Comparison of ENCODE assay signal across 18 cellular contexts in genomic region chr13:49561064-49561410, GRCh38. TPM values are rescaled to one million over a fixed set of nuclear protein-coding genes. Genes with fewer than 3 reads are reported as not detected.
DNase-seq lines count a peak whose midpoint lies in the region; ATAC-seq and TF ChIP-seq lines count a peak whose summit lies in the region.
"Had no signal": no experiment of that assay in that cellular context is flagged by ENCODE, and none has a peak within 500 bp of the region (broad histone marks: within the 10 kb centered on the region; RNA-seq: fewer than 3 reads in every experiment).

No MANE protein-coding gene starts in this region.

- 35% methylated on average over 3 of the region's 3 CpGs for WGBS in right cardiac atrium

- intact Hi-C loops in Right ventricle myocardium inferior (cut with DNase I) (no loop called here), cardiac septum (cut with DNase I) (no loop called here), right cardiac atrium (cut with DNase I) (no loop called here), mucosa of descending colon (cut with DNase I, micrococcal nuclease) (no loop called here)

- no peaks in the 10 kb centered on the region for H3K9me3 ChIP-seq in right cardiac atrium (ENCODE audit: control insufficient read depth, low read length)
- H3K9me3 ChIP-seq in mucosa of descending colon, result no peaks in the 10 kb centered on the region
- H3K9me3 ChIP-seq: ascending aorta, MG63 had no signal

- CTCF ChIA-PET in RWPE1 (lab: Yijun Ruan, JAX), result interaction anchor here (1.3 to 1.5 kb wide), 2 partner anchors 41 to 46 kb away, joined by 3 to 5 read pairs; no protein-coding TSS in a partner anchor

- no peaks in the 10 kb centered on the region for H3K36me3 ChIP-seq in mucosa of descending colon (ENCODE audit: low read depth)

- peaks cover 5 to 63% (median 37%) of the 10 kb centered on the region in 3 donors for H3K36me3 Mint-ChIP-seq in naive thymus-derived CD8-positive, alpha-beta T cell

- H3K4me3 ChIP-seq in right cardiac atrium (ENCODE audit: low read length), result no peak overlapping the region
- no peak overlapping the region for H3K4me3 ChIP-seq in mucosa of descending colon
- H3K4me3 ChIP-seq: ascending aorta, MG63 had no signal

- H3K4me3 Mint-ChIP-seq in naive thymus-derived CD8-positive, alpha-beta T cell, result peak overlapping the region in 3 of 10 donors; percentile 5 to 37 (median 10)
- H3K4me3 Mint-ChIP-seq: CD4-positive, alpha-beta T cell; dendritic cell treated with granulocyte-macrophage colony-stimulating factor and Interleukin-4, amounts not matched to agents 40 ng/mL and 50 ng/mL, for 4 days; natural killer cell had no signal

- H3K27ac ChIP-seq in right cardiac atrium (ENCODE audit: low read length) (peak overlapping the region; percentile 57), RWPE1 (no peak overlapping the region)

- H3K27me3 Mint-ChIP-seq in naive thymus-derived CD8-positive, alpha-beta T cell, result no peaks in the 10 kb centered on the region
- H3K27me3 Mint-ChIP-seq: CD4-positive, alpha-beta T cell; dendritic cell treated with granulocyte-macrophage colony-stimulating factor and Interleukin-4, amounts not matched to agents 40 ng/mL and 50 ng/mL, for 4 days had no signal

- ATAC-seq in Right ventricle myocardium inferior (peak; percentile 91), right cardiac atrium (peak; percentile 91 to 93), mucosa of descending colon (peak; percentile 48), HG03097 (IDR thresholded peaks at IDR 0.05; ENCODE audit: low FRiP score, unreplicated experiment) (no peak)
- ATAC-seq in naive thymus-derived CD8-positive, alpha-beta T cell, result no peak
- ATAC-seq: Panc1, sciatic nerve had no signal

- H3K9me3 Mint-ChIP-seq in naive thymus-derived CD8-positive, alpha-beta T cell, result peaks cover 0 to 2% (median 0%) of the 10 kb centered on the region in 9 donors
- H3K9me3 Mint-ChIP-seq: CD4-positive, alpha-beta T cell; dendritic cell treated with granulocyte-macrophage colony-stimulating factor and Interleukin-4, amounts not matched to agents 40 ng/mL and 50 ng/mL, for 4 days had no signal

- peaks cover 2% of the 10 kb centered on the region for H3K4me1 ChIP-seq in right cardiac atrium (ENCODE audit: control insufficient read depth, insufficient read depth, low read length)
- H3K4me1 ChIP-seq in mucosa of descending colon (ENCODE audit: low read depth), result peaks cover 5% of the 10 kb centered on the region

- POLR2A ChIA-PET in RWPE1 (lab: Yijun Ruan, JAX; ENCODE audit: low non-redundant PET), result no interaction called here
- POLR2A ChIA-PET in naive thymus-derived CD8-positive, alpha-beta T cell (lab: Charles Lee), result no interaction called here

- H3K4me1 Mint-ChIP-seq in naive thymus-derived CD8-positive, alpha-beta T cell, result peaks cover 2 to 16% (median 10%) of the 10 kb centered on the region in 4 donors

- H3K27me3 ChIP-seq in right cardiac atrium (ENCODE audit: control insufficient read depth, insufficient read depth), result no peaks in the 10 kb centered on the region
- H3K27me3 ChIP-seq: ascending aorta, MG63 had no signal

- no peak for DNase-seq in Right ventricle myocardium inferior (ENCODE audit: missing footprints)
- DNase-seq in cardiac septum (ENCODE audit: low spot score), result no peak
- DNase-seq in right cardiac atrium, result peak in 2 of 3 donors; percentile 21 to 51
- no peak for DNase-seq in mucosa of descending colon
- no peak for DNase-seq in activated CD8-positive, alpha-beta memory T cell treated with anti-CD3 and anti-CD28 coated beads for 24 hours
- no peak for DNase-seq in RWPE1 (ENCODE audit: low spot score)
- DNase-seq in naive thymus-derived CD8-positive, alpha-beta T cell, result no peak
- DNase-seq: CD4-positive, alpha-beta T cell; MG63; natural killer cell; NCI-H2107; NCI-H748 treated with DMSO at 0.1 percent for 48 hours; stimulated activated CD8-positive, alpha-beta memory T cell treated with anti-CD3 and anti-CD28 coated beads, Interleukin-4, amount 100 ng/mL, for 48 hours had no signal

- no peak for TF ChIP-seq CTCF in mucosa of descending colon (IDR thresholded peaks at IDR 0.05)
- no peak for TF ChIP-seq CTCF in RWPE1 (conservative IDR thresholded peaks at IDR 0.05; ENCODE audit: low read depth)

- H3K27ac Mint-ChIP-seq in naive thymus-derived CD8-positive, alpha-beta T cell, result peak overlapping the region in 4 of 10 donors; percentile 22 to 58 (median 46)
- H3K27ac Mint-ChIP-seq: CD4-positive, alpha-beta T cell; dendritic cell treated with granulocyte-macrophage colony-stimulating factor and Interleukin-4, amounts not matched to agents 40 ng/mL and 50 ng/mL, for 4 days; natural killer cell had no signal

RNA-seq across cellular contexts. Expression of gene RCBTB1, which starts 24.3 kb away (rescaled TPM):
- total RNA-seq in Right ventricle myocardium inferior (22.3 TPM), cardiac septum (15.9 TPM), right cardiac atrium (10 to 100 TPM; 16.7 to 20.3 (median 19.0) TPM), mucosa of descending colon (10 to 100 TPM in 1 of 3 donors, 1 to 10 TPM in 2; 5.3 to 11.7 (median 6.7) TPM)
- polyA plus RNA-seq in right cardiac atrium, result 10.8 TPM
- total RNA-seq in naive thymus-derived CD8-positive, alpha-beta T cell, result 10 to 100 TPM; 23.4 to 27.0 TPM
- polyA plus RNA-seq in naive thymus-derived CD8-positive, alpha-beta T cell, result 1 to 10 TPM; 6.7 to 8.4 (median 7.9) TPM

Comparison
In these comparisons a context has a peak if more than half of its experiments do, and no peak if none do; other contexts are left out.
1. DNase-seq: peak in right cardiac atrium (2 of 3); none in Right ventricle myocardium inferior (single experiment), cardiac septum (single experiment), mucosa of descending colon (0 of 3), activated CD8-positive, alpha-beta memory T cell treated with anti-CD3 and anti-CD28 coated beads for 24 hours (single experiment), RWPE1 (single experiment) and naive thymus-derived CD8-positive, alpha-beta T cell (0 of 10).
2. ATAC-seq: peak in Right ventricle myocardium inferior (single experiment), right cardiac atrium (2 of 2) and mucosa of descending colon (single experiment); none in HG03097 (single experiment) and naive thymus-derived CD8-positive, alpha-beta T cell (0 of 2).